ENCODE assay signal across 8 cellular contexts in the genomic region with DNA sequence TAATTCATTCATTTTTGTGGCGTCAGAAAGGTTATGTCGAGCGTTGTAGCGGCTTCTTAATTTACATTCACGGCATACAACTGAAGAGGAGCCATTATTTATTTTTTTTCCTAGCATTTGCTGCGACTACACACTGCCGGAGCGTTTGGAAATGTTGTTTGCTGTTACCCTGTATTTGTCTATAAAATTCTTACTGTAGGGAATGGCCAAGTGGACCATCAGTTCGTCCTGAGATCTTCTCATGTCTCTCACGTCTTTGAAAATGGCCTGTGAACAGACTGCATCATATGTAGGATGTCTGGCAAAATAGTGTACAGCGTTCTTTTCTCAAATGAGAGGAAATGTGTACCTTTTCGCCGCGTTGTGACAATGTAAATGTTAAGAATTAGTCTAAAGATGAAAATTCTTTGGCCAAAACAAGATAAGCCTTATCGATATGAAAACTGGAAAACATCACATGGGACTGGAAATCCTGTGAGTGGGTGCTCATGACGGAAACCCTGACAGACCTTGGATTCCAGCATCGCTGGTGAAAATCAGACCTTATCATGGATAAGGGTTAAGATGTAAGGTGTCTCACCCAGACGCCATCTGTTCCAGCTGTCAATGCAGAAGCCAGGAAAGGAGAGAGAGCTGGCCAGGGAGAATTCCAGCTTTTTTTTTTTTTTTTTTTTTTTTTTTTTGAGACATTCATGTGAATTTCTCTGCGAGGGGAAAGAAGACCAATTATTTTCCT. TPM values are rescaled to one million over a fixed set of nuclear protein-coding genes. Genes with fewer than 3 reads are reported as not detected.
A peak's percentile ranks its signal among the peaks of the same experiment; 100 is the strongest.
DNase-seq lines count a peak whose midpoint lies in the region; TF ChIP-seq lines count a peak whose summit lies in the region.

No MANE protein-coding gene starts in this region.

- H3K27ac ChIP-seq in SU-DHL-6 (ENCODE audit: low read depth, low read length), result no peak overlapping the region

- H3K4me1 ChIP-seq in skeletal muscle satellite cell (ENCODE audit: control insufficient read depth, insufficient read depth, low read length), result peaks cover 29% of the 10 kb centered on the region

- no peak for TF ChIP-seq CTCF in SU-DHL-6 (IDR thresholded peaks at IDR 0.05; ENCODE audit: insufficient read depth, low read length, poor library complexity, severe bottlenecking)
- no peak for TF ChIP-seq CTCF in fibroblast of villous mesenchyme (IDR thresholded peaks at IDR 0.05; ENCODE audit: insufficient read depth, low read depth, low read length)

- no peaks in the 10 kb centered on the region for H3F3A ChIP-seq in SU-DHL-6 (ENCODE audit: insufficient read depth)

- H3K36me3 ChIP-seq in SU-DHL-6 (ENCODE audit: low read length) (no peaks in the 10 kb centered on the region), skeletal muscle satellite cell (ENCODE audit: insufficient read depth, low read length) (no peaks in the 10 kb centered on the region)

- peak overlapping the region; percentile 67 for H3K4me3 ChIP-seq in SU-DHL-6 (ENCODE audit: insufficient read depth, low read length, poor library complexity, severe bottlenecking)
- H3K4me3 ChIP-seq in fibroblast of villous mesenchyme (ENCODE audit: low read depth, low read length), result peak overlapping the region; percentile 65
- H3K4me3 ChIP-seq in skeletal muscle satellite cell (ENCODE audit: low read length), result peak overlapping the region; percentile 74

- H3K79me2 ChIP-seq in SU-DHL-6 (ENCODE audit: insufficient read depth, low read length), result no peaks in the 10 kb centered on the region

- no peak overlapping the region for H2AFZ ChIP-seq in SU-DHL-6 (ENCODE audit: low read depth, low read length, severe bottlenecking)

- no peaks in the 10 kb centered on the region for H3K9me2 ChIP-seq in SU-DHL-6 (replicated peaks; ENCODE audit: insufficient read depth, low read length)

- in situ Hi-C loops in ACHN (cut with HindIII; ENCODE audit: low pct_ligation_motif_present, low pct_unique_long_range_greater_than_20kb, low sequenced_read_pairs), result no loop called here

- H3K4me2 ChIP-seq in SU-DHL-6 (ENCODE audit: low read depth, low read length, poor library complexity, severe bottlenecking), result peak overlapping the region; percentile 77
- peak overlapping the region; percentile 93 for H3K4me2 ChIP-seq in skeletal muscle satellite cell (ENCODE audit: low read length)

- peak overlapping the region; percentile 68; the same call in 1 of the 2 replicates for H3K9ac ChIP-seq in SU-DHL-6 (ENCODE audit: low read length)
- H3K9ac ChIP-seq in skeletal muscle satellite cell (ENCODE audit: low read depth, low read length), result peak overlapping the region; percentile 90

- no peaks in the 10 kb centered on the region; the same call in 1 of the 2 replicates for H4K20me1 ChIP-seq in SU-DHL-6 (ENCODE audit: low read depth, low read length)

- H3K27me3 ChIP-seq in SU-DHL-6 (ENCODE audit: low read length), result no peaks in the 10 kb centered on the region
- no peaks in the 10 kb centered on the region for H3K27me3 ChIP-seq in skeletal muscle satellite cell (ENCODE audit: control insufficient read depth, insufficient read depth, low read length)

- DNase-seq in DMS79 treated with DMSO at 0.1 percent for 48 hours (lab: John Stamatoyannopoulos, UW) (peak; percentile 36), DMS79 (lab: John Stamatoyannopoulos, UW) (no peak), fibroblast of villous mesenchyme (ENCODE audit: low read depth) (peak; percentile 30), LoVo (ENCODE audit: low spot score) (no peak), ACHN (no peak)
- DNase-seq in stimulated activated CD4-positive, alpha-beta T cell treated with anti-CD3 and anti-CD28 coated beads, Interleukin-4, amount 100 ng/mL, for 24 hours, result no peak

- H3K9me3 ChIP-seq in SU-DHL-6 (ENCODE audit: insufficient read depth, low read length) (no peaks in the 10 kb centered on the region), skeletal muscle satellite cell (replicated peaks; ENCODE audit: low read length) (no peaks in the 10 kb centered on the region)

RNA-seq across cellular contexts. Expression of a gene that starts 1.5 kb away (rescaled TPM):
- total RNA-seq in fibroblast of villous mesenchyme, result 16.1 and 30.7 TPM in 2 replicates
- total RNA-seq in skeletal muscle satellite cell (2012; rRNA removed), result 12.2 and 25.6 TPM in 2 replicates

Comparison
In these comparisons a context has a peak if more than half of its experiments do, and no peak if none do; other contexts are left out.
1. DNase-seq: peak in DMS79 treated with DMSO at 0.1 percent for 48 hours (single experiment) and fibroblast of villous mesenchyme (single experiment); none in DMS79 (single experiment), stimulated activated CD4-positive, alpha-beta T cell treated with anti-CD3 and anti-CD28 coated beads, Interleukin-4, amount 100 ng/mL, for 24 hours (single experiment), LoVo (single experiment) and ACHN (single experiment).
2. Peak in every context shown above with its lines, with median percentiles within 50 percentile points of each other: H3K4me3 ChIP-seq.